In genomic region chr7:112079122-112079521, GRCh38 we compare ENCODE assay signal across 16 cellular contexts.
"Had no signal": no experiment of that assay in that cellular context is flagged by ENCODE, and none has a peak within 500 bp of the region (broad histone marks: within the 10 kb centered on the region; RNA-seq: fewer than 3 reads in every experiment).

No MANE protein-coding gene starts in this region.

- H3K4me3 ChIP-seq: hepatocyte, left ventricle myocardium inferior, tibial nerve had no signal

- H3K27me3 Mint-ChIP-seq: stimulated activated memory B cell treated with anti-CD40 and anti-IgM and Interleukin-4, amounts not matched to agents 10 μg/mL and 1 μg/mL and 100 μg/mL, for 72 hours had no signal

- H3K27ac Mint-ChIP-seq: activated naive CD8-positive, alpha-beta T cell treated with anti-CD3 and anti-CD28 coated beads, Interleukin-2, amount 10 ng/mL, durations not matched to agents 7 days and 5 days; activated T-helper 1 cell treated with anti-CD3 and anti-CD28 coated beads, Interleukin-12 subunit alpha, Interleukin-12 subunit beta, Interleukin-2, Interleukin-4 antibody, amounts not matched to agents 30 ng/mL and 10 ng/mL and 1 ng/mL, durations not matched to agents 14 hours and 24 hours and 36 hours; endodermal cell; nephron; stimulated activated memory B cell treated with anti-CD40 and anti-IgM and Interleukin-4, amounts not matched to agents 10 μg/mL and 1 μg/mL and 100 μg/mL, for 72 hours had no signal

- H3K9me3 Mint-ChIP-seq: activated naive CD8-positive, alpha-beta T cell treated with anti-CD3 and anti-CD28 coated beads, Interleukin-2, amount 10 ng/mL, durations not matched to agents 7 days and 5 days; activated T-helper 1 cell treated with anti-CD3 and anti-CD28 coated beads, Interleukin-12 subunit alpha, Interleukin-12 subunit beta, Interleukin-2, Interleukin-4 antibody, amounts not matched to agents 30 ng/mL and 10 ng/mL and 1 ng/mL, durations not matched to agents 14 hours and 24 hours and 36 hours; stimulated activated memory B cell treated with anti-CD40 and anti-IgM and Interleukin-4, amounts not matched to agents 10 μg/mL and 1 μg/mL and 100 μg/mL, for 72 hours had no signal

- H2AFZ ChIP-seq: hepatocyte had no signal

- H3K36me3 ChIP-seq: left ventricle myocardium inferior, tibial nerve had no signal

- H3K4me2 ChIP-seq: hepatocyte had no signal

- H3K36me3 Mint-ChIP-seq: activated naive CD8-positive, alpha-beta T cell treated with anti-CD3 and anti-CD28 coated beads, Interleukin-2, amount 10 ng/mL, durations not matched to agents 7 days and 5 days; stimulated activated memory B cell treated with anti-CD40 and anti-IgM and Interleukin-4, amounts not matched to agents 10 μg/mL and 1 μg/mL and 100 μg/mL, for 72 hours had no signal

- H3K27ac ChIP-seq: hepatocyte, left ventricle myocardium inferior had no signal

- DNase-seq: activated CD4-positive, alpha-beta T cell treated with anti-CD3 and anti-CD28 coated beads, Interleukin-2, amount 50 U/mL, for 1 hour; activated CD8-positive, alpha-beta memory T cell treated with anti-CD3 and anti-CD28 coated beads for 24 hours; activated naive CD4-positive, alpha-beta T cell; activated naive CD8-positive, alpha-beta T cell treated with anti-CD3 and anti-CD28 coated beads, Interleukin-2, amount 10 ng/mL, durations not matched to agents 7 days and 5 days; endodermal cell; kidney; left ventricle myocardium inferior; T-helper 1 cell; T1000 had no signal

- ATAC-seq: activated CD4-positive, CD25-positive, alpha-beta regulatory T cell treated with anti-CD3 and anti-CD28 coated beads, Interleukin-2, amount 50 U/mL, for 24 hours; esophagus mucosa; stimulated activated memory B cell treated with anti-CD40 and anti-IgM and Interleukin-4, amounts not matched to agents 10 μg/mL and 1 μg/mL and 100 μg/mL, for 72 hours had no signal

- H3K27me3 ChIP-seq: hepatocyte, tibial nerve had no signal

- H3K4me3 Mint-ChIP-seq: activated naive CD8-positive, alpha-beta T cell treated with anti-CD3 and anti-CD28 coated beads, Interleukin-2, amount 10 ng/mL, durations not matched to agents 7 days and 5 days; activated T-helper 1 cell treated with anti-CD3 and anti-CD28 coated beads, Interleukin-12 subunit alpha, Interleukin-12 subunit beta, Interleukin-2, Interleukin-4 antibody, amounts not matched to agents 30 ng/mL and 10 ng/mL and 1 ng/mL, durations not matched to agents 14 hours and 24 hours and 36 hours; endodermal cell; nephron; stimulated activated memory B cell treated with anti-CD40 and anti-IgM and Interleukin-4, amounts not matched to agents 10 μg/mL and 1 μg/mL and 100 μg/mL, for 72 hours had no signal
